24 cellular contexts compared by ENCODE assay signal in genomic region chr6:142828030-142828429, GRCh38.
DNase-seq lines count a peak whose midpoint lies in the region; ATAC-seq lines count a peak whose summit lies in the region.
"Had no signal": no experiment of that assay in that cellular context is flagged by ENCODE, and none has a peak within 500 bp of the region (broad histone marks: within the 10 kb centered on the region; RNA-seq: fewer than 3 reads in every experiment).

No MANE protein-coding gene starts in this region.

- H3K9me3 Mint-ChIP-seq in stimulated activated effector memory CD8-positive, alpha-beta T cell treated with anti-CD3 and anti-CD28 coated beads, Interleukin-12 subunit alpha, Interleukin-12 subunit beta, amount 100 ng/mL, for 72 hours = no peaks in the 10 kb centered on the region
- H3K9me3 Mint-ChIP-seq: activated T-helper 2 cell treated with anti-CD3 and anti-CD28 coated beads, Interferon-gamma antibody, Interleukin-2, Interleukin-4, amounts not matched to agents 10 μg/mL and 5 μg/mL and 100 μg/mL, durations not matched to agents 14 hours and 24 hours and 36 hours; endodermal cell; natural killer cell treated with Interleukin-12 subunit alpha and Interleukin-12 subunit beta and Interleukin-15 and Interleukin-18, amount 100 ng/mL, for 72 hours; T-helper 2 cell treated with Interferon-gamma antibody and Interleukin-4, amounts not matched to agents 5 μg/mL and 100 μg/mL, for 36 hours had no signal

- H3K36me3 ChIP-seq in mesodermal cell (ENCODE audit: control insufficient read depth, insufficient read depth, low read length) = no peaks in the 10 kb centered on the region
- H3K36me3 ChIP-seq: ovary, thoracic aorta had no signal

- H3K27ac ChIP-seq in mesodermal cell (ENCODE audit: low read depth, low read length, severe bottlenecking) = peak overlapping the region; percentile 70
- H3K27ac ChIP-seq: ovary, thoracic aorta had no signal

- no peak overlapping the region for H3K4me3 Mint-ChIP-seq in stimulated activated effector memory CD8-positive, alpha-beta T cell treated with anti-CD3 and anti-CD28 coated beads, Interleukin-12 subunit alpha, Interleukin-12 subunit beta, amount 100 ng/mL, for 72 hours
- H3K4me3 Mint-ChIP-seq: endodermal cell; natural killer cell treated with Interleukin-12 subunit alpha and Interleukin-12 subunit beta and Interleukin-15 and Interleukin-18, amount 100 ng/mL, for 72 hours; T-helper 2 cell treated with Interferon-gamma antibody and Interleukin-4, amounts not matched to agents 5 μg/mL and 100 μg/mL, for 36 hours had no signal

- peak overlapping the region; percentile 26 for H3K27ac Mint-ChIP-seq in stimulated activated effector memory CD8-positive, alpha-beta T cell treated with anti-CD3 and anti-CD28 coated beads, Interleukin-12 subunit alpha, Interleukin-12 subunit beta, amount 100 ng/mL, for 72 hours
- H3K27ac Mint-ChIP-seq: activated T-helper 2 cell treated with anti-CD3 and anti-CD28 coated beads, Interferon-gamma antibody, Interleukin-2, Interleukin-4, amounts not matched to agents 10 μg/mL and 5 μg/mL and 100 μg/mL, durations not matched to agents 14 hours and 24 hours and 36 hours; endodermal cell; T-helper 2 cell treated with Interferon-gamma antibody and Interleukin-4, amounts not matched to agents 5 μg/mL and 100 μg/mL, for 36 hours had no signal

- no peak for ATAC-seq in stimulated activated effector memory CD8-positive, alpha-beta T cell treated with anti-CD3 and anti-CD28 coated beads, Interleukin-12 subunit alpha, Interleukin-12 subunit beta, amount 100 ng/mL, for 72 hours
- ATAC-seq in GM21737 (IDR thresholded peaks at IDR 0.05; ENCODE audit: unreplicated experiment) (no peak), HG03045 (IDR thresholded peaks at IDR 0.05; ENCODE audit: unreplicated experiment) (no peak)
- ATAC-seq: natural killer cell treated with Interleukin-12 subunit alpha and Interleukin-12 subunit beta and Interleukin-15 and Interleukin-18, amount 100 ng/mL, for 72 hours; SK-N-SH treated with all-trans-retinoic acid at 6 μM for 48 hours had no signal

- no peaks in the 10 kb centered on the region for H3K9me3 ChIP-seq in mesodermal cell (ENCODE audit: control insufficient read depth, low read length)
- H3K9me3 ChIP-seq: ovary, thoracic aorta had no signal

- H3K4me3 ChIP-seq in mesodermal cell (ENCODE audit: extremely low read depth, insufficient read depth, low read length, poor library complexity, severe bottlenecking) = no peak overlapping the region
- H3K4me3 ChIP-seq: ovary, thoracic aorta had no signal

- H3K4me1 ChIP-seq in mesodermal cell (ENCODE audit: control insufficient read depth, insufficient read depth, low read length, poor library complexity, severe bottlenecking) = peaks cover 19% of the 10 kb centered on the region

- WGBS in mesodermal cell (ENCODE audit: insufficient coverage in 2 of 2), 2 experiments = 87 to 90% methylated on average over 4 of the region's 4 CpGs

- peaks cover 47% of the 10 kb centered on the region for H3K4me1 Mint-ChIP-seq in stimulated activated effector memory CD8-positive, alpha-beta T cell treated with anti-CD3 and anti-CD28 coated beads, Interleukin-12 subunit alpha, Interleukin-12 subunit beta, amount 100 ng/mL, for 72 hours
- H3K4me1 Mint-ChIP-seq: endodermal cell had no signal

- peak; percentile 44 for DNase-seq in SK-N-DZ (ENCODE audit: low spot score)
- peak; percentile 38 for DNase-seq in amniotic epithelial cell (ENCODE audit: low read depth)
- DNase-seq in stimulated activated effector memory CD8-positive, alpha-beta T cell treated with anti-CD3 and anti-CD28 coated beads, Interleukin-12 subunit alpha, Interleukin-12 subunit beta, amount 100 ng/mL, for 72 hours (ENCODE audit: low spot score in 2 of 2) = no peak
- DNase-seq in activated T-cell treated with anti-CD3 and anti-CD28 coated beads, Interleukin-2, amount 50 U/mL, for 1 hour = no peak
- DNase-seq: activated CD8-positive, alpha-beta memory T cell treated with anti-CD3 and anti-CD28 coated beads, Interleukin-2, amount 50 U/mL, for 4 hours; DMS153; endodermal cell; glutamatergic neuron; kidney; mammary epithelial cell; NCI-H1105; NCI-H2029 treated with DMSO at 0.1 percent for 48 hours; NCI-H2227 treated with DMSO at 0.1 percent for 48 hours; ovary; stimulated activated CD4-positive, alpha-beta T cell treated with anti-CD3 and anti-CD28 coated beads, Interleukin-4, amount 100 ng/mL, for 24 hours; stimulated activated naive CD4-positive, alpha-beta T cell treated with Interleukin-2 at 50 U/mL for 16 hours had no signal

- H3K36me3 Mint-ChIP-seq in stimulated activated effector memory CD8-positive, alpha-beta T cell treated with anti-CD3 and anti-CD28 coated beads, Interleukin-12 subunit alpha, Interleukin-12 subunit beta, amount 100 ng/mL, for 72 hours = peaks cover 34% of the 10 kb centered on the region

Comparison
In these comparisons a context has a peak if more than half of its experiments do, and no peak if none do; other contexts are left out.
1. DNase-seq: peak in SK-N-DZ (single experiment) and amniotic epithelial cell (single experiment); none in stimulated activated effector memory CD8-positive, alpha-beta T cell treated with anti-CD3 and anti-CD28 coated beads, Interleukin-12 subunit alpha, Interleukin-12 subunit beta, amount 100 ng/mL, for 72 hours (0 of 2) and activated T-cell treated with anti-CD3 and anti-CD28 coated beads, Interleukin-2, amount 50 U/mL, for 1 hour (single experiment).